Comparison of ENCODE assay signal across 8 cellular contexts in genomic region chr4:73446336-73446938, GRCh38. TPM values are rescaled to one million over a fixed set of nuclear protein-coding genes. Genes with fewer than 3 reads are reported as not detected.
A peak's percentile ranks its signal among the peaks of the same experiment; 100 is the strongest.
DNase-seq lines count a peak whose midpoint lies in the region; ATAC-seq and TF ChIP-seq lines count a peak whose summit lies in the region.

No MANE protein-coding gene starts in this region.

- H3K9me3 Mint-ChIP-seq in GM23338 (no peaks in the 10 kb centered on the region), progenitor cell of endocrine pancreas (ENCODE audit: low read depth) (peaks cover 3% of the 10 kb centered on the region)
- H3K9me3 Mint-ChIP-seq in T-helper 2 cell treated with Interferon-gamma antibody and Interleukin-4, amounts not matched to agents 5 μg/mL and 100 μg/mL, for 36 hours, result no peaks in the 10 kb centered on the region

- H3K4me3 ChIP-seq in A673 (ENCODE audit: low read depth, low read length, poor library complexity, severe bottlenecking), result no peak overlapping the region
- no peak overlapping the region for H3K4me3 ChIP-seq in GM06990 (replicated peaks; ENCODE audit: low read depth, low read length)
- H3K4me3 ChIP-seq in GM23338, result no peak overlapping the region
- H3K4me3 ChIP-seq in KMS-11 (IDR thresholded peaks at IDR 0.05; ENCODE audit: insufficient read depth, low read depth, low read length), result no peak overlapping the region

- TF ChIP-seq CTCF in A673 (conservative IDR thresholded peaks at IDR 0.05; ENCODE audit: low read depth, low read length) (peak; percentile 67), GM06990 (IDR thresholded peaks at IDR 0.05; ENCODE audit: insufficient read depth, low read length, poor library complexity, severe bottlenecking) (peak; percentile 73), GM23338 (conservative IDR thresholded peaks at IDR 0.05; ENCODE audit: low read depth in 2 of 2) (peak; percentile 83 to 98), KMS-11 (conservative IDR thresholded peaks at IDR 0.05; ENCODE audit: low read depth, low read length) (peak; percentile 86), progenitor cell of endocrine pancreas (IDR thresholded peaks at IDR 0.05; ENCODE audit: unreplicated experiment) (peak; percentile 77)

- DNase-seq in A673 (ENCODE audit: low spot score), result peak; percentile 53
- no peak for DNase-seq in GM06990 (ENCODE audit: extremely low read depth, insufficient read length)
- peak; percentile 81 for DNase-seq in GM23338 (ENCODE audit: low spot score)
- peak; percentile 53 for DNase-seq in RPMI8226
- DNase-seq in progenitor cell of endocrine pancreas (ENCODE audit: low spot score, unreplicated experiment), result no peak
- DNase-seq in T-helper 2 cell treated with Interferon-gamma antibody and Interleukin-4, amounts not matched to agents 5 μg/mL and 100 μg/mL, for 36 hours (ENCODE audit: low spot score), result no peak

- H3K4me1 Mint-ChIP-seq in GM23338 (peaks cover 33% of the 10 kb centered on the region), progenitor cell of endocrine pancreas (ENCODE audit: low read depth) (peaks cover 21% of the 10 kb centered on the region)
- no peaks in the 10 kb centered on the region for H3K4me1 Mint-ChIP-seq in T-helper 2 cell treated with Interferon-gamma antibody and Interleukin-4, amounts not matched to agents 5 μg/mL and 100 μg/mL, for 36 hours (ENCODE audit: low read depth)

- H3K36me3 Mint-ChIP-seq in GM23338 (ENCODE audit: low read depth) (no peaks in the 10 kb centered on the region), progenitor cell of endocrine pancreas (ENCODE audit: insufficient read depth) (peaks cover 4% of the 10 kb centered on the region)
- no peaks in the 10 kb centered on the region for H3K36me3 Mint-ChIP-seq in T-helper 2 cell treated with Interferon-gamma antibody and Interleukin-4, amounts not matched to agents 5 μg/mL and 100 μg/mL, for 36 hours (ENCODE audit: low read depth)

- H2AFZ ChIP-seq in GM23338, result no peak overlapping the region
- H2AFZ ChIP-seq in KMS-11 (ENCODE audit: low read depth), result no peak overlapping the region

- H3K27me3 ChIP-seq in A673 (replicated peaks; ENCODE audit: insufficient read depth, low read depth, low read length, poor library complexity) (no peaks in the 10 kb centered on the region), GM06990 (replicated peaks; ENCODE audit: control insufficient read depth, insufficient read depth, low read length) (no peaks in the 10 kb centered on the region), GM23338 (ENCODE audit: insufficient read depth) (no peaks in the 10 kb centered on the region), KMS-11 (ENCODE audit: insufficient read depth, low read depth) (no peaks in the 10 kb centered on the region)

- H4K20me1 ChIP-seq in GM23338 (replicated peaks; ENCODE audit: insufficient read depth), result no peaks in the 10 kb centered on the region
- no peaks in the 10 kb centered on the region for H4K20me1 ChIP-seq in KMS-11 (ENCODE audit: insufficient read depth)

- H3K36me3 ChIP-seq in A673 (ENCODE audit: insufficient read depth, low read length, poor library complexity, severe bottlenecking) (no peaks in the 10 kb centered on the region), GM06990 (ENCODE audit: control insufficient read depth, insufficient read depth, low read length) (no peaks in the 10 kb centered on the region), GM23338 (ENCODE audit: insufficient read depth) (no peaks in the 10 kb centered on the region), KMS-11 (ENCODE audit: insufficient read depth) (no peaks in the 10 kb centered on the region)

- peak; percentile 77 for ATAC-seq in GM23338
- ATAC-seq in esophagus mucosa, result peak; percentile 79

- H3K4me1 ChIP-seq in A673 (ENCODE audit: insufficient read depth, low read length, poor library complexity, severe bottlenecking) (peaks cover 10% of the 10 kb centered on the region), GM23338 (ENCODE audit: insufficient read depth) (peaks cover 23% of the 10 kb centered on the region), KMS-11 (ENCODE audit: low read depth, poor library complexity, severe bottlenecking) (no peaks in the 10 kb centered on the region)

- POLR2A ChIA-PET in A673 (lab: Charles Lee; ENCODE audit: low non-redundant PET), result no interaction called here

- H3K27ac ChIP-seq in A673 (ENCODE audit: low read depth, low read length, poor library complexity, severe bottlenecking) (no peak overlapping the region), GM23338 (ENCODE audit: low read depth) (no peak overlapping the region), KMS-11 (no peak overlapping the region)

- H3K27ac Mint-ChIP-seq in GM23338 (no peak overlapping the region), progenitor cell of endocrine pancreas (no peak overlapping the region)
- H3K27ac Mint-ChIP-seq in T-helper 2 cell treated with Interferon-gamma antibody and Interleukin-4, amounts not matched to agents 5 μg/mL and 100 μg/mL, for 36 hours, result no peak overlapping the region

- peaks cover 8% of the 10 kb centered on the region for H3K27me3 Mint-ChIP-seq in GM23338 (ENCODE audit: insufficient read depth, low read depth, poor library complexity)
- no peaks in the 10 kb centered on the region for H3K27me3 Mint-ChIP-seq in progenitor cell of endocrine pancreas
- H3K27me3 Mint-ChIP-seq in T-helper 2 cell treated with Interferon-gamma antibody and Interleukin-4, amounts not matched to agents 5 μg/mL and 100 μg/mL, for 36 hours (ENCODE audit: low read depth), result peaks cover 4% of the 10 kb centered on the region

- H3K4me3 Mint-ChIP-seq in GM23338, result no peak overlapping the region
- H3K4me3 Mint-ChIP-seq in progenitor cell of endocrine pancreas (ENCODE audit: low read depth), result no peak overlapping the region
- no peak overlapping the region for H3K4me3 Mint-ChIP-seq in T-helper 2 cell treated with Interferon-gamma antibody and Interleukin-4, amounts not matched to agents 5 μg/mL and 100 μg/mL, for 36 hours

- no TSS peak for BruUV-seq in A673 (replicated peaks; lab: Mats Ljungman, UMichigan)

- no peak overlapping the region for H3K4me2 ChIP-seq in GM23338
- no peak overlapping the region for H3K4me2 ChIP-seq in KMS-11

- CTCF ChIA-PET in A673 (lab: Charles Lee), result interaction anchor here (0.6 to 1.4 kb wide), 2 partner anchors 14 to 105 kb away, joined by 3 to 9 read pairs; no protein-coding TSS in a partner anchor

- no peaks in the 10 kb centered on the region for H3F3A ChIP-seq in GM23338 (replicated peaks; ENCODE audit: low read depth)

- no peaks in the 10 kb centered on the region for H3K79me2 ChIP-seq in GM23338 (replicated peaks; ENCODE audit: insufficient read depth)
- H3K79me2 ChIP-seq in KMS-11 (ENCODE audit: insufficient read depth, low read depth), result no peaks in the 10 kb centered on the region

- H3K9ac ChIP-seq in KMS-11, result no peak overlapping the region

- no peaks in the 10 kb centered on the region for H3K9me2 ChIP-seq in GM23338 (ENCODE audit: insufficient read depth)

- intact Hi-C loops in A673 (cut with micrococcal nuclease; ENCODE audit: unreplicated experiment), result loop anchor here (10.0 kb wide), 1 partner anchor 132 kb away; no protein-coding TSS in a partner anchor

- H3K9me3 ChIP-seq in A673 (ENCODE audit: low read depth, low read length, poor library complexity, severe bottlenecking), result no peaks in the 10 kb centered on the region

TF ChIP-seq in GM23338, 12 proteins besides CTCF, POLR2A, EP300 and RAD21 (continues in another document):
- TF ChIP-seq POLR2AphosphoS5 (IDR thresholded peaks at IDR 0.05; ENCODE audit: low read depth), result no peak
- no peak for TF ChIP-seq CREB1 (CRISPR knock-in tag; IDR thresholded peaks at IDR 0.05; ENCODE audit: low read depth)
- TF ChIP-seq, protein P1, sequence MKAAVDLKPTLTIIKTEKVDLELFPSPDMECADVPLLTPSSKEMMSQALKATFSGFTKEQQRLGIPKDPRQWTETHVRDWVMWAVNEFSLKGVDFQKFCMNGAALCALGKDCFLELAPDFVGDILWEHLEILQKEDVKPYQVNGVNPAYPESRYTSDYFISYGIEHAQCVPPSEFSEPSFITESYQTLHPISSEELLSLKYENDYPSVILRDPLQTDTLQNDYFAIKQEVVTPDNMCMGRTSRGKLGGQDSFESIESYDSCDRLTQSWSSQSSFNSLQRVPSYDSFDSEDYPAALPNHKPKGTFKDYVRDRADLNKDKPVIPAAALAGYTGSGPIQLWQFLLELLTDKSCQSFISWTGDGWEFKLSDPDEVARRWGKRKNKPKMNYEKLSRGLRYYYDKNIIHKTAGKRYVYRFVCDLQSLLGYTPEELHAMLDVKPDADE (IDR thresholded peaks at IDR 0.05), result no peak
- no peak for TF ChIP-seq JUNB (IDR thresholded peaks at IDR 0.05; ENCODE audit: unreplicated experiment)

RNA-seq across cellular contexts. Expression of gene AFP, which starts 10.4 kb away (rescaled TPM):
- total RNA-seq in A673 (2021) (not detected in 2 replicates), esophagus mucosa (not detected), progenitor cell of endocrine pancreas (166 and 254 TPM in 2 replicates)
- total RNA-seq in GM23338 (2014; rRNA removed; shearing (Covaris generic)), result 0.82 and 4.0 TPM in 2 replicates
- polyA plus RNA-seq in GM23338 (2016; fragmentation: Nextera tagmentation; extraction: Ambion mirVana), result 17.1 and 17.3 TPM in 2 replicates

RNA-seq across cellular contexts. Expression of gene AFM, which starts 35.1 kb away (rescaled TPM):
- total RNA-seq in A673 (2021) (0.15 TPM in 1 of 2 replicates, not detected in the other), esophagus mucosa (not detected), progenitor cell of endocrine pancreas (0.26 and 0.47 TPM in 2 replicates)
- total RNA-seq in GM23338 (2014; rRNA removed; shearing (Covaris generic)), result not detected in 2 replicates
- polyA plus RNA-seq in GM23338 (2016; fragmentation: Nextera tagmentation; extraction: Ambion mirVana), result not detected in 2 replicates

RNA-seq across cellular contexts. Expression of gene ALB, which starts 42.4 kb away (rescaled TPM):
- total RNA-seq in A673 (2021) (not detected in 2 replicates), esophagus mucosa (7.6 TPM), progenitor cell of endocrine pancreas (11.6 and 13.8 TPM in 2 replicates)
- total RNA-seq in GM23338 (2014; rRNA removed; shearing (Covaris generic)), result not detected in 2 replicates
- not detected in 2 replicates for polyA plus RNA-seq in GM23338 (2016; fragmentation: Nextera tagmentation; extraction: Ambion mirVana)

Comparison
In these comparisons a context has a peak if more than half of its experiments do, and no peak if none do; other contexts are left out.
1. DNase-seq: peak in A673 (single experiment), GM23338 (single experiment) and RPMI8226 (single experiment); none in GM06990 (single experiment), progenitor cell of endocrine pancreas (single experiment) and T-helper 2 cell treated with Interferon-gamma antibody and Interleukin-4, amounts not matched to agents 5 μg/mL and 100 μg/mL, for 36 hours (single experiment).
2. RNA of gene AFP, which starts 10.4 kb away (total RNA-seq): 166 to 254 TPM in progenitor cell of endocrine pancreas; 0.82 to 4.0 TPM in GM23338, not detected in A673 and not detected in esophagus mucosa (single experiment); every median in the first group is over 10 times any median in the second.
3. Peak in every context shown above with its lines, with median percentiles within 50 percentile points of each other: CTCF ChIP-seq.